19 cellular contexts compared by ENCODE assay signal in genomic region chr3:171432548-171432947, GRCh38. TPM values are rescaled to one million over a fixed set of nuclear protein-coding genes. Genes with fewer than 3 reads are reported as not detected.
A peak's percentile ranks its signal among the peaks of the same experiment; 100 is the strongest.
DNase-seq lines count a peak whose midpoint lies in the region; ATAC-seq and TF ChIP-seq lines count a peak whose summit lies in the region.
"Had no signal": no experiment of that assay in that cellular context is flagged by ENCODE, and none has a peak within 500 bp of the region (broad histone marks: within the 10 kb centered on the region; RNA-seq: fewer than 3 reads in every experiment).

No MANE protein-coding gene starts in this region.

- H4K20me1 ChIP-seq in GM23338 (replicated peaks; ENCODE audit: insufficient read depth), result no peaks in the 10 kb centered on the region
- H4K20me1 ChIP-seq: BLaER1 had no signal

- no peaks in the 10 kb centered on the region for H3K27me3 Mint-ChIP-seq in GM23338 (ENCODE audit: insufficient read depth, low read depth, poor library complexity)
- H3K27me3 Mint-ChIP-seq in T-helper 17 cell, result no peaks in the 10 kb centered on the region
- H3K27me3 Mint-ChIP-seq in endothelial cell (ENCODE audit: unreplicated experiment), result peaks cover 2% of the 10 kb centered on the region
- H3K27me3 Mint-ChIP-seq: B cell; CD4-positive, alpha-beta T cell; CD8-positive, alpha-beta memory T cell had no signal

- ATAC-seq in GM23338 (no peak), T-helper 17 cell (no peak), HG02571 (IDR thresholded peaks at IDR 0.05; ENCODE audit: unreplicated experiment) (no peak)
- ATAC-seq: HCT116 had no signal

- H3K36me3 ChIP-seq in GM23338 (ENCODE audit: insufficient read depth), result no peaks in the 10 kb centered on the region
- no peaks in the 10 kb centered on the region for H3K36me3 ChIP-seq in trophoblast cell (ENCODE audit: control insufficient read depth in 1 of 2, insufficient read depth in 2 of 2, low read length in 2 of 2)
- H3K36me3 ChIP-seq: BLaER1 had no signal

- no peak overlapping the region for H3K14ac ChIP-seq in trophoblast cell (ENCODE audit: low read length)

- H3K9ac ChIP-seq in trophoblast cell (ENCODE audit: low read length), result no peak overlapping the region
- H3K9ac ChIP-seq: BLaER1, GM23248 had no signal

- H3K23ac ChIP-seq in trophoblast cell (ENCODE audit: low read length), result no peak overlapping the region

- TF ChIP-seq CTCF in GM23338 (conservative IDR thresholded peaks at IDR 0.05; ENCODE audit: low read depth in 2 of 2), result no peak
- TF ChIP-seq CTCF in endothelial cell (IDR thresholded peaks at IDR 0.05; ENCODE audit: unreplicated experiment), result no peak
- no peak for TF ChIP-seq CTCF in GM13976 (IDR thresholded peaks at IDR 0.05; ENCODE audit: borderline replicate concordance, control extremely low read depth, extremely low read depth, insufficient read depth, missing control alignments)

- H2AK5ac ChIP-seq in trophoblast cell (ENCODE audit: low read length), result no peak overlapping the region

- H3K4me2 ChIP-seq in GM23338 (peak overlapping the region; percentile 29; the same call in 1 of the 2 replicates), trophoblast cell (ENCODE audit: low read length) (no peak overlapping the region)
- H3K4me2 ChIP-seq: BLaER1 had no signal

- no peak overlapping the region for H3K4me3 ChIP-seq in GM23338
- H3K4me3 ChIP-seq in trophoblast cell (ENCODE audit: low read depth, low read length), result no peak overlapping the region
- H3K4me3 ChIP-seq: BLaER1, GM23248 had no signal

- H3K9me3 Mint-ChIP-seq in GM23338, result no peaks in the 10 kb centered on the region
- H3K9me3 Mint-ChIP-seq in endothelial cell (ENCODE audit: unreplicated experiment), result no peaks in the 10 kb centered on the region
- H3K9me3 Mint-ChIP-seq: CD14-positive monocyte; CD4-positive, alpha-beta T cell; CD8-positive, alpha-beta memory T cell; HFFc6 had no signal

- H3K18ac ChIP-seq in trophoblast cell (ENCODE audit: low read length), result no peak overlapping the region

- H3F3A ChIP-seq in GM23338 (replicated peaks; ENCODE audit: low read depth), result peaks cover 5% of the 10 kb centered on the region; the same call in 1 of the 2 replicates

- H2BK12ac ChIP-seq in trophoblast cell (ENCODE audit: low read length), result no peak overlapping the region

- H3K4ac ChIP-seq in trophoblast cell (ENCODE audit: low read depth, low read length), result no peak overlapping the region

- H2AFZ ChIP-seq in GM23338 (no peak overlapping the region), trophoblast cell (ENCODE audit: insufficient read depth, low read length, poor library complexity) (no peak overlapping the region)
- H2AFZ ChIP-seq: GM23248 had no signal

- no peak overlapping the region for H2BK120ac ChIP-seq in trophoblast cell (ENCODE audit: insufficient read depth, low read length, poor library complexity)

- no peak overlapping the region for H2BK5ac ChIP-seq in trophoblast cell (ENCODE audit: low read depth, low read length, poor library complexity)

- H3K79me2 ChIP-seq in GM23338 (replicated peaks; ENCODE audit: insufficient read depth), result peaks cover 62% of the 10 kb centered on the region
- no peaks in the 10 kb centered on the region for H3K79me2 ChIP-seq in trophoblast cell (ENCODE audit: control insufficient read depth, insufficient read depth, low read length, poor library complexity)

- in situ Hi-C loops in GM13976 (cut with MboI; ENCODE audit: low sequenced_read_pairs, unreplicated experiment), result no loop called here

- peaks cover 7% of the 10 kb centered on the region; the same call in 2 of the 3 replicates for H3K36me3 Mint-ChIP-seq in GM23338 (ENCODE audit: low read depth)
- H3K36me3 Mint-ChIP-seq in T-helper 17 cell (ENCODE audit: low read depth), result peaks cover 5% of the 10 kb centered on the region
- no peaks in the 10 kb centered on the region for H3K36me3 Mint-ChIP-seq in endothelial cell (ENCODE audit: low read depth, unreplicated experiment)
- H3K36me3 Mint-ChIP-seq: CD14-positive monocyte had no signal

- no CpG with 5 or more reads among the region's 1 CpG for WGBS in trophoblast cell (ENCODE audit: extremely low coverage, insufficient coverage, insufficient read length)

- no peaks in the 10 kb centered on the region for H3K9me2 ChIP-seq in GM23338 (ENCODE audit: insufficient read depth)

- H3K79me1 ChIP-seq in trophoblast cell (ENCODE audit: low read length), result no peaks in the 10 kb centered on the region

- H4K8ac ChIP-seq in trophoblast cell (ENCODE audit: low read depth, low read length), result no peak overlapping the region

- H4K91ac ChIP-seq in trophoblast cell (ENCODE audit: low read depth, low read length), result no peak overlapping the region

- peak overlapping the region; percentile 48 for H3K27ac ChIP-seq in GM23338 (ENCODE audit: low read depth)
- H3K27ac ChIP-seq in trophoblast cell (ENCODE audit: low read depth, low read length), result no peak overlapping the region
- H3K27ac ChIP-seq: BLaER1, GM23248 had no signal

- no peak overlapping the region for H4K12ac ChIP-seq in trophoblast cell (ENCODE audit: low read depth, low read length)

- H3K27me3 ChIP-seq in GM23338 (ENCODE audit: insufficient read depth) (no peaks in the 10 kb centered on the region), trophoblast cell (ENCODE audit: insufficient read depth, low read length) (no peaks in the 10 kb centered on the region)
- H3K27me3 ChIP-seq: BLaER1 had no signal

- H3K4me1 ChIP-seq in GM23338 (ENCODE audit: insufficient read depth) (peaks cover 73% of the 10 kb centered on the region), trophoblast cell (ENCODE audit: control insufficient read depth in 1 of 2, insufficient read depth in 2 of 2, low read length in 2 of 2) (no peaks in the 10 kb centered on the region)
- H3K4me1 ChIP-seq: BLaER1 had no signal

- H3K27ac Mint-ChIP-seq in GM23338, result peak overlapping the region; percentile 58; the same call in 1 of the 2 replicates
- H3K27ac Mint-ChIP-seq in T-helper 17 cell, result peak overlapping the region; percentile 37
- H3K27ac Mint-ChIP-seq in endothelial cell (ENCODE audit: unreplicated experiment), result peak overlapping the region; percentile 82
- H3K27ac Mint-ChIP-seq: B cell; CD14-positive monocyte; CD4-positive, alpha-beta T cell; CD8-positive, alpha-beta memory T cell; HFFc6 had no signal

- H3K4me3 Mint-ChIP-seq in GM23338 (no peak overlapping the region), T-helper 17 cell (no peak overlapping the region), endothelial cell (ENCODE audit: unreplicated experiment) (no peak overlapping the region)
- H3K4me3 Mint-ChIP-seq: B cell; CD14-positive monocyte; CD4-positive, alpha-beta T cell; CD8-positive, alpha-beta memory T cell; H9; HFFc6 had no signal

- DNase-seq in GM23338 (ENCODE audit: low spot score), result no peak
- DNase-seq in T-helper 17 cell, result no peak
- no peak for DNase-seq in endothelial cell (ENCODE audit: low spot score)
- DNase-seq in GM13976 (ENCODE audit: low spot score), result no peak
- no peak for DNase-seq in trophoblast cell
- no peak for DNase-seq in cerebellar nuclear complex (lab: John Stamatoyannopoulos, UW)
- DNase-seq: CD4-positive, alpha-beta T cell; CD8-positive, alpha-beta memory T cell; DMS 273 treated with DMSO at 0.1 percent for 48 hours; DMS79; GF-D8; GM23248; H9; HFFc6 had no signal

- H3K9me3 ChIP-seq in T-helper 17 cell (ENCODE audit: control insufficient read depth, low read length, poor library complexity, severe bottlenecking) (no peaks in the 10 kb centered on the region), trophoblast cell (ENCODE audit: insufficient read depth, low read depth, low read length) (no peaks in the 10 kb centered on the region)
- H3K9me3 ChIP-seq: BLaER1 had no signal

- H3K4me1 Mint-ChIP-seq in GM23338, result peaks cover 37% of the 10 kb centered on the region
- H3K4me1 Mint-ChIP-seq in T-helper 17 cell, result peaks cover 24% of the 10 kb centered on the region
- H3K4me1 Mint-ChIP-seq in endothelial cell (ENCODE audit: unreplicated experiment), result peaks cover 27% of the 10 kb centered on the region
- H3K4me1 Mint-ChIP-seq: B cell, CD14-positive monocyte had no signal

TF ChIP-seq in GM23338, 12 proteins besides CTCF, POLR2A, EP300 and RAD21 (continues in another document):
- TF ChIP-seq ZNF114 (CRISPR knock-in tag; IDR thresholded peaks at IDR 0.05) (no peak), EZH2phosphoT487 (IDR thresholded peaks at IDR 0.05; ENCODE audit: unreplicated experiment) (no peak), JUNB (IDR thresholded peaks at IDR 0.05; ENCODE audit: unreplicated experiment) (no peak), CREB1 (CRISPR knock-in tag; IDR thresholded peaks at IDR 0.05; ENCODE audit: low read depth) (no peak)

RNA-seq across cellular contexts. Expression of gene TNIK, which starts 27.7 kb away (rescaled TPM):
- 34.3 and 49.2 TPM in 2 replicates for total RNA-seq in GM23338 (2014; rRNA removed; shearing (Covaris generic))
- polyA plus RNA-seq in GM23338 (2016; fragmentation: Nextera tagmentation; extraction: Ambion mirVana), result 14.1 and 14.6 TPM in 2 replicates
- total RNA-seq in T-helper 17 cell, result 10 to 100 TPM; 96.4 to 98.9 TPM
- 67.0 TPM for total RNA-seq in endothelial cell (ENCODE audit: unreplicated experiment)
- 0.75 and 0.96 TPM in 2 replicates for polyA plus RNA-seq in trophoblast cell (2013)
